1 cellular context compared by ENCODE assay signal in the genomic region with DNA sequence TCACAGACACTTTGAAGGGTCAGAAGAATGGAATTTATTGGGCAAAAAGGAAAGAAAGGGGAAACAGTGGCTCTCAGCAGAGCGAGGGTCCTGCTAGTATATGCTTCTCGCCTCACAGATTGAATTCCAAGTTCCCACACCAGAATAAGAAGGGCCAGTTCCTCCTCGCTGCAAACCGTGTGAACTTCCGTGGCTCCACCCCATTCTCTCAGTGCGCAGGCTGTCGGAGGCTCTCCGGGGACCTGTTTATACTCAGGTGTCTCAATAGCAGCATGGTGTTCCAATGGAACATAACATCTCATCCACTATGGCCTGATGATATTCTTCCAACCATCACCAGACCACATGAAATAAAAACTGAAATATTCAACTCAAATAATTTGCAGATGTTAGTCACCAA.
TF ChIP-seq lines count a peak whose summit lies in the region.

No MANE protein-coding gene starts in this region.

TF ChIP-seq in K562, 482 proteins besides CTCF, POLR2A, EP300 and RAD21:
- TF ChIP-seq NR4A1 (CRISPR knock-in tag; IDR thresholded peaks at IDR 0.05) (no peak), NR4A1 (tag; IDR thresholded peaks at IDR 0.05) (no peak), ATF1 (CRISPR knock-in tag; IDR thresholded peaks at IDR 0.05) (no peak), ATF1 (tag; IDR thresholded peaks at IDR 0.05) (no peak), PHF21A (IDR thresholded peaks at IDR 0.05; ENCODE audit: borderline replicate concordance, low read depth) (peak; percentile 89; the same call in 1 of the 2 replicates), NRF1 (conservative IDR thresholded peaks at IDR 0.05 in 1 of 2, IDR thresholded peaks at IDR 0.05 in 1 of 2) (0 out of 4 replicates have a peak, but pooled peaks of 1 of the 2 experiments have one; percentile 22), KDM1A (IDR thresholded peaks at IDR 0.05) (0 out of 4 replicates have a peak, but pooled peaks of 1 of the 2 experiments have one; percentile 18), RCOR1 (IDR thresholded peaks at IDR 0.05; ENCODE audit: borderline replicate concordance in 1 of 2, low read depth in 2 of 2, low read length in 2 of 2) (peak in 1 of 2 experiments; percentile 31; a peak in 1 of 4 replicates)
